ENCODE assay signal across 11 cellular contexts in genomic region chr10:75396861-75397570, GRCh38. TPM values are rescaled to one million over a fixed set of nuclear protein-coding genes. Genes with fewer than 3 reads are reported as not detected.
DNase-seq lines count a peak whose midpoint lies in the region; ATAC-seq, FAIRE-seq and TF ChIP-seq lines count a peak whose summit lies in the region.
"Had no signal": no experiment of that assay in that cellular context is flagged by ENCODE, and none has a peak within 500 bp of the region (broad histone marks: within the 10 kb centered on the region; RNA-seq: fewer than 3 reads in every experiment).

No MANE protein-coding gene starts in this region.

- H3K4me3 ChIP-seq in ectodermal cell (ENCODE audit: insufficient read depth, low read depth, low read length) (peak overlapping the region; percentile 91), HepG2 (replicated peaks in 1 of 3; ENCODE audit: insufficient read depth in 1 of 3, low read depth in 2 of 3, low read length in 3 of 3) (no peak overlapping the region), testis (peak overlapping the region; percentile 35 to 78)

- BruUV-seq in HepG2 (replicated peaks; lab: Mats Ljungman, UMichigan) = no TSS peak

- TF ChIP-seq POLR2A in HepG2 (IDR thresholded peaks at IDR 0.05; ENCODE audit: insufficient read depth in 1 of 2, low read depth in 2 of 2, low read length in 2 of 2) = no peak
- TF ChIP-seq POLR2A in testis (IDR thresholded peaks at IDR 0.05) = no peak

- no peak overlapping the region for H3K9ac ChIP-seq in HepG2 (ENCODE audit: insufficient read depth, low read depth, low read length)

- in situ Hi-C loops in HepG2 (cut with HindIII; ENCODE audit: extremely low pct_ligation_motif_present, low pct_unique_long_range_greater_than_20kb) = loop anchor here (10.0 kb wide), 1 partner anchor 638 kb away; no protein-coding TSS in a partner anchor

- H3K4me1 ChIP-seq in ectodermal cell (ENCODE audit: control insufficient read depth, insufficient read depth, low read length) (no peaks in the 10 kb centered on the region), HepG2 (ENCODE audit: insufficient read depth, low read length) (peaks cover 15% of the 10 kb centered on the region), testis (no peaks in the 10 kb centered on the region)

- CTCF ChIA-PET in HepG2 (lab: Yijun Ruan, JAX; ENCODE audit: low intra/inter-chr PET ratio, low total read pairs) = no interaction called here

- no peak overlapping the region for H2AFZ ChIP-seq in HepG2 (ENCODE audit: low read length)

- H3K27me3 ChIP-seq in ectodermal cell (ENCODE audit: control insufficient read depth, insufficient read depth, low read length, poor library complexity, severe bottlenecking) (peaks cover 90% of the 10 kb centered on the region), HepG2 (ENCODE audit: control insufficient read depth in 1 of 2, insufficient read depth in 2 of 2, low read length in 2 of 2) (no peaks in the 10 kb centered on the region; a peak in 1 of 5 replicates), testis (no peaks in the 10 kb centered on the region)

- H3K36me3 ChIP-seq in ectodermal cell (ENCODE audit: control insufficient read depth, insufficient read depth, low read length) (peaks cover 13% of the 10 kb centered on the region), HepG2 (replicated peaks in 1 of 2; ENCODE audit: control insufficient read depth in 1 of 2, insufficient read depth in 2 of 2, low read length in 2 of 2) (peaks cover 5 to 21% of the 10 kb centered on the region in 2 experiments; a peak in 2 of 5 replicates), testis (ENCODE audit: low read depth, missing control alignments) (no peaks in the 10 kb centered on the region)

- TF ChIP-seq EP300 in HepG2 (IDR thresholded peaks at IDR 0.05; ENCODE audit: low read depth in 2 of 2, low read length in 2 of 2) (no peak), HepG2 (CRISPR knock-in tag; IDR thresholded peaks at IDR 0.05; ENCODE audit: borderline replicate concordance) (no peak)

- H4K20me1 ChIP-seq in HepG2 (ENCODE audit: insufficient read depth, low read length) = peaks cover 28% of the 10 kb centered on the region; the same call in 1 of the 2 replicates

- H3K27ac ChIP-seq in ectodermal cell (ENCODE audit: insufficient read depth, low read depth, low read length, poor library complexity, severe bottlenecking) (no peak overlapping the region), HepG2 (ENCODE audit: extremely low read length, insufficient read depth, low read length) (no peak overlapping the region), testis (peak overlapping the region; percentile 85)

- 0 to 1% methylated on average over 56 to 57 of the region's 57 CpGs for WGBS in ectodermal cell, 2 experiments
- 99% methylated on average over 53 of the region's 57 CpGs for WGBS in HepG2 (ENCODE audit: low lambda C conversion rate)
- 24 to 33% methylated on average over 11 to 55 of the region's 57 CpGs for WGBS in testis, 2 donors

- no peak overlapping the region for H3K4me2 ChIP-seq in HepG2 (ENCODE audit: low read depth, low read length)

- H3K79me2 ChIP-seq in HepG2 (ENCODE audit: insufficient read depth, low read length) = peaks cover 34% of the 10 kb centered on the region

- H3K9me3 ChIP-seq in ectodermal cell (ENCODE audit: control insufficient read depth, low read length) = no peaks in the 10 kb centered on the region
- no peaks in the 10 kb centered on the region for H3K9me3 ChIP-seq in HepG2 (ENCODE audit: low read length)
- H3K9me3 ChIP-seq in testis = no peaks in the 10 kb centered on the region

- intact Hi-C loops in HepG2 (cut with micrococcal nuclease; ENCODE audit: unreplicated experiment) (no loop called here), testis (cut with DNase I; ENCODE audit: low total_unique reads) (no loop called here)

- POLR2A ChIA-PET in HepG2 (lab: Yijun Ruan, JAX) = no interaction called here

- no peak for FAIRE-seq in HepG2 (lab: Jason Lieb, UNC)
- FAIRE-seq: GM12892 had no signal

- ATAC-seq in HepG2 = no peak

- TF ChIP-seq CTCF in HepG2 (CRISPR knock-in tag; IDR thresholded peaks at IDR 0.05) (no peak), testis (IDR thresholded peaks at IDR 0.05) (no peak)

- DNase-seq in HS-5 (ENCODE audit: low read depth) = peak; percentile 20
- no peak for DNase-seq in HepG2 (ENCODE audit: low spot score)
- DNase-seq in testis = no peak
- no peak for DNase-seq in foreskin melanocyte
- DNase-seq in NCI-H69 (lab: John Stamatoyannopoulos, UW) = no peak
- DNase-seq in NCI-H2081 (lab: John Stamatoyannopoulos, UW) = no peak
- DNase-seq in DMS153 treated with DMSO at 0.1 percent for 48 hours (lab: John Stamatoyannopoulos, UW; ENCODE audit: unreplicated experiment) = no peak
- DNase-seq: central memory CD4-positive, alpha-beta T cell; NCI-H1092 treated with DMSO at 0.1 percent for 48 hours had no signal

- TF ChIP-seq RAD21 in HepG2 (CRISPR knock-in tag; IDR thresholded peaks at IDR 0.05) = no peak

TF ChIP-seq in HepG2, 621 proteins besides CTCF, POLR2A, EP300 and RAD21 (continues in another document):
- TF ChIP-seq ZNF136 (CRISPR knock-in tag; IDR thresholded peaks at IDR 0.05; ENCODE audit: low read depth) = no peak
- TF ChIP-seq AGO1 (IDR thresholded peaks at IDR 0.05; ENCODE audit: low read depth, low read length, poor library complexity, severe bottlenecking) = peak; percentile 98
- TF ChIP-seq TAF15 (IDR thresholded peaks at IDR 0.05; ENCODE audit: low read depth, low read length, poor library complexity, severe bottlenecking) = peak; percentile 42
- no peak for TF ChIP-seq ZNF432 (CRISPR knock-in tag; IDR thresholded peaks at IDR 0.05; ENCODE audit: borderline replicate concordance)
- TF ChIP-seq NONO (IDR thresholded peaks at IDR 0.05) = no peak
- TF ChIP-seq NONO (CRISPR knock-in tag; conservative IDR thresholded peaks at IDR 0.05) = 0 out of 2 replicates have a peak, but pooled peaks have one; percentile 20
- no peak for TF ChIP-seq HOXA9 (CRISPR knock-in tag; IDR thresholded peaks at IDR 0.05; ENCODE audit: borderline replicate concordance)

RNA-seq across cellular contexts. Expression of gene ZNF503, which starts 4.5 kb away (rescaled TPM):
- 42.5 TPM for polyA plus RNA-seq in ectodermal cell (2013, experiment 1 of 4)
- polyA plus RNA-seq in ectodermal cell (2013, experiment 2 of 4) = 48.6 TPM
- polyA plus RNA-seq in ectodermal cell (2013, experiment 3 of 4) = 60.3 TPM
- polyA plus RNA-seq in ectodermal cell (2013, experiment 4 of 4) = 64.8 TPM
- total RNA-seq in HepG2 (2016; rRNA removed; fragmentation: Illumina TruSeq; extraction: Trizol) (5.8 and 8.3 TPM in 2 replicates), testis (1 to 10 TPM; 8.0 to 9.8 TPM)
- 1.8 and 1.9 TPM in 2 replicates for total RNA-seq in HepG2 (2016; cell fraction: cytosol; rRNA removed; fragmentation: Illumina TruSeq; extraction: Trizol; ENCODE audit: low read depth)
- 5.6 and 8.5 TPM in 2 replicates for total RNA-seq in HepG2 (2016; cell fraction: insoluble cytoplasmic fraction; rRNA removed; fragmentation: Illumina TruSeq; extraction: Trizol)
- 6.0 and 6.3 TPM in 2 replicates for total RNA-seq in HepG2 (2016; cell fraction: membrane; rRNA removed; fragmentation: Illumina TruSeq; extraction: Trizol)
- total RNA-seq in HepG2 (2016; cell fraction: nucleus; rRNA removed; fragmentation: Illumina TruSeq; extraction: Trizol) = 8.7 TPM in 2 replicates
- polyA plus RNA-seq in HepG2 (2011; rRNA removed) (2.7 and 4.0 TPM in 2 replicates), testis (ENCODE audit: insufficient read depth, low read depth, low replicate concordance) (7.0 TPM)
- 2.4 and 4.0 TPM in 2 replicates for polyA plus RNA-seq in HepG2 (2011; cell fraction: cytosol; rRNA removed)
- polyA plus RNA-seq in HepG2 (2011; cell fraction: nucleus; rRNA removed) = 15.1 and 19.3 TPM in 2 replicates
- polyA plus RNA-seq in HepG2 (2012) = 9.8 and 13.3 TPM in 2 replicates
- 1.3 and 1.4 TPM in 2 replicates for polyA plus RNA-seq in HepG2 (2016; cell fraction: cytosol; fragmentation: Illumina TruSeq; extraction: Trizol; ENCODE audit: low read depth)
- 13.9 and 16.9 TPM in 2 replicates for polyA plus RNA-seq in HepG2 (2016; cell fraction: insoluble cytoplasmic fraction; fragmentation: Illumina TruSeq; extraction: Trizol; ENCODE audit: low read depth)
- polyA plus RNA-seq in HepG2 (2016; cell fraction: membrane; fragmentation: Illumina TruSeq; extraction: Trizol; ENCODE audit: low read depth) = 4.1 and 4.2 TPM in 2 replicates
- polyA plus RNA-seq in HepG2 (2016; cell fraction: nucleus; fragmentation: Illumina TruSeq; extraction: Trizol; ENCODE audit: insufficient read depth, low read depth) = 25.1 and 25.7 TPM in 2 replicates
- polyA minus RNA-seq in HepG2 (2011; rRNA and poly(A)+ RNA removed; ENCODE audit: low replicate concordance) = 1.0 and 15.3 TPM in 2 replicates
- polyA minus RNA-seq in HepG2 (2011; cell fraction: cytosol; rRNA and poly(A)+ RNA removed) = 10.1 and 11.8 TPM in 2 replicates
- 7.0 and 10.7 TPM in 2 replicates for polyA minus RNA-seq in HepG2 (2011; cell fraction: nucleus; rRNA and poly(A)+ RNA removed)

RNA-seq across cellular contexts. Expression of gene LRMDA, which starts 34.4 kb away (rescaled TPM):
- 0.28 TPM for polyA plus RNA-seq in ectodermal cell (2013, experiment 1 of 4)
- 1.3 TPM for polyA plus RNA-seq in ectodermal cell (2013, experiment 2 of 4)
- 1.3 TPM for polyA plus RNA-seq in ectodermal cell (2013, experiment 3 of 4)
- 0.65 TPM for polyA plus RNA-seq in ectodermal cell (2013, experiment 4 of 4)
- total RNA-seq in HepG2 (2016; rRNA removed; fragmentation: Illumina TruSeq; extraction: Trizol) (19.3 and 22.0 TPM in 2 replicates), testis (10 to 100 TPM in 1 of 2 donors, 1 to 10 TPM in 1; 7.6 to 10.6 TPM)
- 70.4 and 78.7 TPM in 2 replicates for total RNA-seq in HepG2 (2016; cell fraction: cytosol; rRNA removed; fragmentation: Illumina TruSeq; extraction: Trizol; ENCODE audit: low read depth)
- 20.0 and 23.4 TPM in 2 replicates for total RNA-seq in HepG2 (2016; cell fraction: insoluble cytoplasmic fraction; rRNA removed; fragmentation: Illumina TruSeq; extraction: Trizol)
- 36.7 and 40.7 TPM in 2 replicates for total RNA-seq in HepG2 (2016; cell fraction: membrane; rRNA removed; fragmentation: Illumina TruSeq; extraction: Trizol)
- total RNA-seq in HepG2 (2016; cell fraction: nucleus; rRNA removed; fragmentation: Illumina TruSeq; extraction: Trizol) = 27.3 and 38.1 TPM in 2 replicates
- polyA plus RNA-seq in HepG2 (2011; rRNA removed) (13.4 and 17.7 TPM in 2 replicates), testis (ENCODE audit: insufficient read depth, low read depth, low replicate concordance) (13.8 TPM)
- 18.1 and 21.4 TPM in 2 replicates for polyA plus RNA-seq in HepG2 (2011; cell fraction: cytosol; rRNA removed)
- 10.7 and 11.9 TPM in 2 replicates for polyA plus RNA-seq in HepG2 (2011; cell fraction: nucleus; rRNA removed)
- polyA plus RNA-seq in HepG2 (2012) = 14.6 and 23.3 TPM in 2 replicates
- polyA plus RNA-seq in HepG2 (2016; cell fraction: cytosol; fragmentation: Illumina TruSeq; extraction: Trizol; ENCODE audit: low read depth) = 51.8 and 58.1 TPM in 2 replicates
- polyA plus RNA-seq in HepG2 (2016; cell fraction: insoluble cytoplasmic fraction; fragmentation: Illumina TruSeq; extraction: Trizol; ENCODE audit: low read depth) = 25.9 and 29.7 TPM in 2 replicates
- 28.6 and 35.5 TPM in 2 replicates for polyA plus RNA-seq in HepG2 (2016; cell fraction: membrane; fragmentation: Illumina TruSeq; extraction: Trizol; ENCODE audit: low read depth)
- polyA plus RNA-seq in HepG2 (2016; cell fraction: nucleus; fragmentation: Illumina TruSeq; extraction: Trizol; ENCODE audit: insufficient read depth, low read depth) = 9.9 and 22.8 TPM in 2 replicates
- 4.1 and 25.5 TPM in 2 replicates for polyA minus RNA-seq in HepG2 (2011; rRNA and poly(A)+ RNA removed; ENCODE audit: low replicate concordance)
- 5.1 and 7.5 TPM in 2 replicates for polyA minus RNA-seq in HepG2 (2011; cell fraction: cytosol; rRNA and poly(A)+ RNA removed)
- 58.6 and 83.8 TPM in 2 replicates for polyA minus RNA-seq in HepG2 (2011; cell fraction: nucleus; rRNA and poly(A)+ RNA removed)

Comparison
In these comparisons a context has a peak if more than half of its experiments do, and no peak if none do; other contexts are left out.
1. H3K27ac ChIP-seq: peak in testis (2 of 2); none in ectodermal cell (single experiment) and HepG2 (single experiment).
2. H3K4me3 ChIP-seq: peak in ectodermal cell (single experiment) and testis (2 of 2); none in HepG2 (0 of 3).